In the genomic region with DNA sequence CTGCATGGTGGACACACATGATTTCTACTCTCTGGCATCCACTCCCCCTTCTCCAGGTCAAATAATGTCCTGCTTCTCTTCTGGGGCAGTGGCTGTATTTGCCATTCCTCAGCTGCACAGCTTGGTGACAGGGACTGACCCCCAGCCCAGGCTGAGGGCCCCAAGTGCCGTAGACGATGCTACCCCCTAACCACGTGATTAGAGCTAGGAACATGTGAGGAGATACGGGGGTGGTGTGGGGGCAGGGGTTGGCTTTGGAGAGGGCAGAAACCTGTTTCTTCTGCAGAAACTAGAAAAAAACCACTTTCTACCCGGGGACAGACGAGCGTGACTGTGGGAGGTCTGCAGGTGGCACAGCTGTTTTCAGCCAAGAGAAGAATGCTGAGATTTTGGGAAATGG, we compare ENCODE assay signal across 19 cellular contexts.
"Had no signal": no experiment of that assay in that cellular context is flagged by ENCODE, and none has a peak within 500 bp of the region (broad histone marks: within the 10 kb centered on the region; RNA-seq: fewer than 3 reads in every experiment).

No MANE protein-coding gene starts in this region.

- H3K4me2 ChIP-seq: KMS-11, SK-N-SH had no signal

- H3K9me3 ChIP-seq: SK-N-SH had no signal

- H3K36me3 Mint-ChIP-seq: IgD-negative memory B cell had no signal

- DNase-seq: Kasumi-1, MV-4-11, NCI-H1048, NCI-H1105, NCI-H1436 treated with DMSO at 0.1 percent for 48 hours, NCI-H1694, NCI-H187 treated with DMSO at 0.1 percent for 48 hours, NCI-H2029 treated with DMSO at 0.1 percent for 48 hours, NCI-H524, NCI-H526 treated with DMSO at 0.1 percent for 48 hours, NCI-H748 treated with DMSO at 0.1 percent for 48 hours, SHP77, SK-N-SH, SW 1271 had no signal

- H3K27me3 Mint-ChIP-seq: IgD-negative memory B cell had no signal

- H3K27ac Mint-ChIP-seq: IgD-negative memory B cell had no signal

- H3K27ac ChIP-seq: KMS-11, RWPE1 had no signal

- H3K4me1 Mint-ChIP-seq: IgD-negative memory B cell had no signal

- FAIRE-seq: K562, RCC 7860 had no signal

- H3K9ac ChIP-seq: KMS-11, SK-N-SH had no signal

- ATAC-seq: K562 had no signal

- H3K4me3 Mint-ChIP-seq: IgD-negative memory B cell had no signal

- H3K4me3 ChIP-seq: K562 had no signal
